2 cellular contexts compared by ENCODE assay signal in the genomic region with DNA sequence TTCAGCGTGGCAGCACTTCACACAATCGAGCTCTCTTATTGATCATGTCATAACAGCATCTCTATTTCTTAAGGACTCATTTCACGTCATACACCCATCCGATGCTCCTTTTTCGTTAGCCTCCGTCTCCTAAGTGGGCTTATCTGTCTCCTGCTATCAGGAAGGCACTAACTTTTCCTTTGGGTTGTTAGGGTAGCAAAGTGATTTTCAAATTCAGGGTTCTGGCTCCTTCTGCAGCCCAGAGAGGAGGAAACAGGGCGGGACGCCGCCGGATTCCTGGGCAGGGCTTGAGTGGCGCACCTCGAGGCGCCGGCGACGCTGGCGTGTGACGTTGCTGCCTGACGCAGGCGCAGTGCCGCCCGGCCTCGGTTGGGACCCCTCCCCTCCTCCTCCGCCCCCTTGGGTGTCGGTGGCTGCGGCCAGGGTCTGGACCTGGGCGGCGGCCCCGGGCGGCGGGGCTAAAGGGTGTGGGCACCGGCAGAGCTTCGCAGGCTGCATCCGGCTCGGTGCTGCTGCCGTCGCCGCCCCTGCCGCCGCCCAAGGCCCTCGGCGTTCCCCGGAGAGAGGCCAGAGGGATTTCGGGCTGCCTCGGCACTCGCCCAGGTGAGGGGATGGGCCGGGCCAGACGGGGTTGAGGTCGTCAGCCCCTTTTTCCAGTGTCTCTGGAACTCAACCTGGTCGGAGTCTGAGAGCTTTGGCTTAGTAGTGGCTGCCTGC.
TF ChIP-seq lines count a peak whose summit lies in the region.

A gene with protein sequence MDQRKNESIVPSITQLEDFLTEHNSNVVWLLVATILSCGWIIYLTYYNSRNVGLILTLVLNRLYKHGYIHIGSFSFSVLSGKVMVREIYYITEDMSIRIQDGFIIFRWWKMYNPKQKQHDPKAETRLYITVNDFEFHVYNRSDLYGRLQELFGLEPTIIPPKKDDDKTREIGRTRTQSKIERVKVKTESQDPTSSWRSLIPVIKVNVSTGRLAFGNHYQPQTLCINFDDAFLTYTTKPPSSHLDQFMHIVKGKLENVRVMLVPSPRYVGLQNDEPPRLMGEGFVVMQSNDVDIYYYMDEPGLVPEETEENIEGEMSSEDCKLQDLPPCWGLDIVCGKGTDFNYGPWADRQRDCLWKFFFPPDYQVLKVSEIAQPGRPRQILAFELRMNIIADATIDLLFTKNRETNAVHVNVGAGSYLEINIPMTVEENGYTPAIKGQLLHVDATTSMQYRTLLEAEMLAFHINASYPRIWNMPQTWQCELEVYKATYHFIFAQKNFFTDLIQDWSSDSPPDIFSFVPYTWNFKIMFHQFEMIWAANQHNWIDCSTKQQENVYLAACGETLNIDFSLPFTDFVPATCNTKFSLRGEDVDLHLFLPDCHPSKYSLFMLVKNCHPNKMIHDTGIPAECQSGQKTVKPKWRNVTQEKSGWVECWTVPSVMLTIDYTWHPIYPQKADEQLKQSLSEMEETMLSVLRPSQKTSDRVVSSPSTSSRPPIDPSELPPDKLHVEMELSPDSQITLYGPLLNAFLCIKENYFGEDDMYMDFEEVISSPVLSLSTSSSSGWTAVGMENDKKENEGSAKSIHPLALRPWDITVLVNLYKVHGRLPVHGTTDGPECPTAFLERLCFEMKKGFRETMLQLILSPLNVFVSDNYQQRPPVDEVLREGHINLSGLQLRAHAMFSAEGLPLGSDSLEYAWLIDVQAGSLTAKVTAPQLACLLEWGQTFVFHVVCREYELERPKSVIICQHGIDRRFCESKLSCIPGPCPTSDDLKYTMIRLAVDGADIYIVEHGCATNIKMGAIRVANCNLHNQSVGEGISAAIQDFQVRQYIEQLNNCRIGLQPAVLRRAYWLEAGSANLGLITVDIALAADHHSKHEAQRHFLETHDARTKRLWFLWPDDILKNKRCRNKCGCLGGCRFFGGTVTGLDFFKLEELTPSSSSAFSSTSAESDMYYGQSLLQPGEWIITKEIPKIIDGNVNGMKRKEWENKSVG (N-terminal part only) (plus strand): TSS at position 350 of the 717 bp plus-strand sequence. CDS start 18,317 bp downstream, outside the sequence.

TF ChIP-seq in HCT116, 20 proteins besides CTCF, POLR2A, EP300 and RAD21 (continued from another document):
- TF ChIP-seq, protein P1, sequence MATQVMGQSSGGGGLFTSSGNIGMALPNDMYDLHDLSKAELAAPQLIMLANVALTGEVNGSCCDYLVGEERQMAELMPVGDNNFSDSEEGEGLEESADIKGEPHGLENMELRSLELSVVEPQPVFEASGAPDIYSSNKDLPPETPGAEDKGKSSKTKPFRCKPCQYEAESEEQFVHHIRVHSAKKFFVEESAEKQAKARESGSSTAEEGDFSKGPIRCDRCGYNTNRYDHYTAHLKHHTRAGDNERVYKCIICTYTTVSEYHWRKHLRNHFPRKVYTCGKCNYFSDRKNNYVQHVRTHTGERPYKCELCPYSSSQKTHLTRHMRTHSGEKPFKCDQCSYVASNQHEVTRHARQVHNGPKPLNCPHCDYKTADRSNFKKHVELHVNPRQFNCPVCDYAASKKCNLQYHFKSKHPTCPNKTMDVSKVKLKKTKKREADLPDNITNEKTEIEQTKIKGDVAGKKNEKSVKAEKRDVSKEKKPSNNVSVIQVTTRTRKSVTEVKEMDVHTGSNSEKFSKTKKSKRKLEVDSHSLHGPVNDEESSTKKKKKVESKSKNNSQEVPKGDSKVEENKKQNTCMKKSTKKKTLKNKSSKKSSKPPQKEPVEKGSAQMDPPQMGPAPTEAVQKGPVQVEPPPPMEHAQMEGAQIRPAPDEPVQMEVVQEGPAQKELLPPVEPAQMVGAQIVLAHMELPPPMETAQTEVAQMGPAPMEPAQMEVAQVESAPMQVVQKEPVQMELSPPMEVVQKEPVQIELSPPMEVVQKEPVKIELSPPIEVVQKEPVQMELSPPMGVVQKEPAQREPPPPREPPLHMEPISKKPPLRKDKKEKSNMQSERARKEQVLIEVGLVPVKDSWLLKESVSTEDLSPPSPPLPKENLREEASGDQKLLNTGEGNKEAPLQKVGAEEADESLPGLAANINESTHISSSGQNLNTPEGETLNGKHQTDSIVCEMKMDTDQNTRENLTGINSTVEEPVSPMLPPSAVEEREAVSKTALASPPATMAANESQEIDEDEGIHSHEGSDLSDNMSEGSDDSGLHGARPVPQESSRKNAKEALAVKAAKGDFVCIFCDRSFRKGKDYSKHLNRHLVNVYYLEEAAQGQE (IDR thresholded peaks at IDR 0.05; ENCODE audit: low read depth), result no peak
- TF ChIP-seq CEBPB (IDR thresholded peaks at IDR 0.05; ENCODE audit: low read depth) (no peak), SIN3A (IDR thresholded peaks at IDR 0.05; ENCODE audit: low read depth) (no peak), CBX3 (IDR thresholded peaks at IDR 0.05; ENCODE audit: low read depth) (peak; percentile 54; the same call in 1 of the 2 replicates), ZNF274 (IDR thresholded peaks at IDR 0.05; ENCODE audit: low read depth, low read length) (no peak), EZH2phosphoT487 (IDR thresholded peaks at IDR 0.05; ENCODE audit: borderline replicate concordance) (no peak), EZH2 (IDR thresholded peaks at IDR 0.05) (no peak), JUND (IDR thresholded peaks at IDR 0.05) (no peak), YY1 (IDR thresholded peaks at IDR 0.05; ENCODE audit: extremely low read depth, insufficient replicate concordance, low read depth, low read length) (peak; percentile 47), ELF1 (IDR thresholded peaks at IDR 0.05; ENCODE audit: borderline replicate concordance, low read depth) (no peak), TCF7L2 (IDR thresholded peaks at IDR 0.05; ENCODE audit: borderline replicate concordance, extremely low read depth, insufficient read depth, insufficient read length) (no peak), ZFX (IDR thresholded peaks at IDR 0.05) (peak; percentile 58; the same call in 1 of the 2 replicates), SRF (IDR thresholded peaks at IDR 0.05; ENCODE audit: low read depth) (peak; percentile 80), POLR2AphosphoS5 (IDR thresholded peaks at IDR 0.05; ENCODE audit: low read depth, low read length) (peak; percentile 90)
- TF ChIP-seq, protein P2, sequence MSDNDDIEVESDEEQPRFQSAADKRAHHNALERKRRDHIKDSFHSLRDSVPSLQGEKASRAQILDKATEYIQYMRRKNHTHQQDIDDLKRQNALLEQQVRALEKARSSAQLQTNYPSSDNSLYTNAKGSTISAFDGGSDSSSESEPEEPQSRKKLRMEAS (IDR thresholded peaks at IDR 0.05), result peak; percentile 39; the same call in 1 of the 2 replicates
- TF ChIP-seq, protein P3, sequence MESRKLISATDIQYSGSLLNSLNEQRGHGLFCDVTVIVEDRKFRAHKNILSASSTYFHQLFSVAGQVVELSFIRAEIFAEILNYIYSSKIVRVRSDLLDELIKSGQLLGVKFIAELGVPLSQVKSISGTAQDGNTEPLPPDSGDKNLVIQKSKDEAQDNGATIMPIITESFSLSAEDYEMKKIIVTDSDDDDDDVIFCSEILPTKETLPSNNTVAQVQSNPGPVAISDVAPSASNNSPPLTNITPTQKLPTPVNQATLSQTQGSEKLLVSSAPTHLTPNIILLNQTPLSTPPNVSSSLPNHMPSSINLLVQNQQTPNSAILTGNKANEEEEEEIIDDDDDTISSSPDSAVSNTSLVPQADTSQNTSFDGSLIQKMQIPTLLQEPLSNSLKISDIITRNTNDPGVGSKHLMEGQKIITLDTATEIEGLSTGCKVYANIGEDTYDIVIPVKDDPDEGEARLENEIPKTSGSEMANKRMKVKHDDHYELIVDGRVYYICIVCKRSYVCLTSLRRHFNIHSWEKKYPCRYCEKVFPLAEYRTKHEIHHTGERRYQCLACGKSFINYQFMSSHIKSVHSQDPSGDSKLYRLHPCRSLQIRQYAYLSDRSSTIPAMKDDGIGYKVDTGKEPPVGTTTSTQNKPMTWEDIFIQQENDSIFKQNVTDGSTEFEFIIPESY (IDR thresholded peaks at IDR 0.05; ENCODE audit: extremely low read depth, insufficient replicate concordance, low read length), result no peak

TF ChIP-seq in SK-N-SH treated with all-trans-retinoic acid at 6 μM for 48 hours, 23 proteins besides CTCF, POLR2A, EP300 and RAD21 (continued from another document):
- TF ChIP-seq ZNF8 (CRISPR knock-in tag; IDR thresholded peaks at IDR 0.05), result no peak
- no peak for TF ChIP-seq SNAI2 (CRISPR knock-in tag; IDR thresholded peaks at IDR 0.05)
- no peak for TF ChIP-seq PPARA (CRISPR knock-in tag; IDR thresholded peaks at IDR 0.05; ENCODE audit: borderline replicate concordance)
- no peak for TF ChIP-seq ISL1 (CRISPR knock-in tag; IDR thresholded peaks at IDR 0.05)
- TF ChIP-seq OSR1 (CRISPR knock-in tag; IDR thresholded peaks at IDR 0.05), result no peak
- TF ChIP-seq ZC3H10 (CRISPR knock-in tag; IDR thresholded peaks at IDR 0.05), result no peak
- no peak for TF ChIP-seq TOX (CRISPR knock-in tag; IDR thresholded peaks at IDR 0.05; ENCODE audit: borderline replicate concordance)
- TF ChIP-seq ZFP3 (CRISPR knock-in tag; IDR thresholded peaks at IDR 0.05), result no peak
- TF ChIP-seq, protein P4, sequence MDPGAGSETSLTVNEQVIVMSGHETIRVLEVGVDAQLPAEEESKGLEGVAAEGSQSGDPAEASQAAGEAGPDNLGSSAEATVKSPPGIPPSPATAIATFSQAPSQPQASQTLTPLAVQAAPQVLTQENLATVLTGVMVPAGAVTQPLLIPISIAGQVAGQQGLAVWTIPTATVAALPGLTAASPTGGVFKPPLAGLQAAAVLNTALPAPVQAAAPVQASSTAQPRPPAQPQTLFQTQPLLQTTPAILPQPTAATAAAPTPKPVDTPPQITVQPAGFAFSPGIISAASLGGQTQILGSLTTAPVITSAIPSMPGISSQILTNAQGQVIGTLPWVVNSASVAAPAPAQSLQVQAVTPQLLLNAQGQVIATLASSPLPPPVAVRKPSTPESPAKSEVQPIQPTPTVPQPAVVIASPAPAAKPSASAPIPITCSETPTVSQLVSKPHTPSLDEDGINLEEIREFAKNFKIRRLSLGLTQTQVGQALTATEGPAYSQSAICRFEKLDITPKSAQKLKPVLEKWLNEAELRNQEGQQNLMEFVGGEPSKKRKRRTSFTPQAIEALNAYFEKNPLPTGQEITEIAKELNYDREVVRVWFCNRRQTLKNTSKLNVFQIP (CRISPR knock-in tag; IDR thresholded peaks at IDR 0.05; ENCODE audit: borderline replicate concordance, low read depth), result no peak
- TF ChIP-seq ZNF70 (CRISPR knock-in tag; IDR thresholded peaks at IDR 0.05), result no peak
- TF ChIP-seq, protein P5, sequence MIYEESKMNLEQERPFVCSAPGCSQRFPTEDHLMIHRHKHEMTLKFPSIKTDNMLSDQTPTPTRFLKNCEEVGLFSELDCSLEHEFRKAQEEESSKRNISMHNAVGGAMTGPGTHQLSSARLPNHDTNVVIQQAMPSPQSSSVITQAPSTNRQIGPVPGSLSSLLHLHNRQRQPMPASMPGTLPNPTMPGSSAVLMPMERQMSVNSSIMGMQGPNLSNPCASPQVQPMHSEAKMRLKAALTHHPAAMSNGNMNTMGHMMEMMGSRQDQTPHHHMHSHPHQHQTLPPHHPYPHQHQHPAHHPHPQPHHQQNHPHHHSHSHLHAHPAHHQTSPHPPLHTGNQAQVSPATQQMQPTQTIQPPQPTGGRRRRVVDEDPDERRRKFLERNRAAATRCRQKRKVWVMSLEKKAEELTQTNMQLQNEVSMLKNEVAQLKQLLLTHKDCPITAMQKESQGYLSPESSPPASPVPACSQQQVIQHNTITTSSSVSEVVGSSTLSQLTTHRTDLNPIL (CRISPR knock-in tag; IDR thresholded peaks at IDR 0.05; ENCODE audit: low read depth), result no peak
- no peak for TF ChIP-seq BACH2 (CRISPR knock-in tag; IDR thresholded peaks at IDR 0.05; ENCODE audit: borderline replicate concordance)
- TF ChIP-seq ZNF565 (CRISPR knock-in tag; conservative IDR thresholded peaks at IDR 0.05; ENCODE audit: low read depth), result no peak
- no peak for TF ChIP-seq GLIS3 (CRISPR knock-in tag; IDR thresholded peaks at IDR 0.05)
- TF ChIP-seq TCF4 (CRISPR knock-in tag; IDR thresholded peaks at IDR 0.05; ENCODE audit: borderline replicate concordance), result no peak
TF ChIP-seq in SK-N-SH treated with all-trans-retinoic acid at 6 μM for 48 hours: peak in this region for 0.
